8 cellular contexts compared by ENCODE assay signal in the genomic region with DNA sequence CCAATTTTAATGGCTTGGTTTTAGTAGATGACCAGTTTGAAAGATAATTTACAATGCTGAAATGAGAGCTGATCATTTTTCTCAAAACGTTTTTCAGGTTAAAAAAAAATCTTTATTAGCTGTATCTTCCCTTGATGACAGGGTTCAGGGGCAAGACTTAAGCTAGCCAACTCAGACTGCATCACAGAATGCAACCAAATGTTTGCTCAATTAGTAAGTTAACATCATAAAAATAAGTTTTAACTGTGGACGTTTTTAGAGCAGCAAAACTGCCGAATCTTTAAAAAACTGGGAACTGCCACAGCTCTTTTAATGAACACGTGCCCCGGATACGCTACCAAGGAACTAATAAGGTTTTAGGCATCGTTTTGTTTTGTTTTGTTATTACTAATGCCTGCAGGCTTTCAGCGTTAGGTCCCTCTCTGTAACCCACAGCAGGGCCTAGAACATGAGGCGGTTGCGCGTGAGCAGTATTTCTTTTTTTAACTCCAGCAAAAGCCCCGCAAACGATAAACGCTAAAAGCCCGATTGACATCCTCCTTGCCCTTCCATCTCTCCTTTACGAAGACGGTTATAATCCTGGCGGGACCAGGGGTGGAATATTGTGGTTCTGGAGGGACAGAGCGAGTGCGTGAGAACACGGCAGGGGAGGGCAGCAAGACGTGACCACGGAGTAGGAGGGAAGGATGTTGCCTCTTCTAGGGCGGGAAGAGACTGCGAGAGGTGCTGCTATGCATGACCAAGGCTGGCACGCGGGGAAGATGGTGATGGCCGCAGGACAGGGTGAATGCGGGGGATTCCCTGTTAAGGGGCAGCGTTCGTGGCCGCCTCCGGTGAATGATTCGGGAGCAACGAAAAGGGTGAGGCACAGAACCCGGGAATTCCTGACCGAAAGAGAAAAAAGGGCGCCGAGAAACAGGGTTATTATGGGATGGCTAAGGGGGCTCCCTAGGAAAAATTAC. TPM values are rescaled to one million over a fixed set of nuclear protein-coding genes. Genes with fewer than 3 reads are reported as not detected.
DNase-seq lines count a peak whose midpoint lies in the region; ATAC-seq and TF ChIP-seq lines count a peak whose summit lies in the region.

No MANE protein-coding gene starts in this region.

- no peaks in the 10 kb centered on the region for H3K9me2 ChIP-seq in PC-9 (ENCODE audit: insufficient read depth)

- no peaks in the 10 kb centered on the region for H3K27me3 Mint-ChIP-seq in activated T-helper 17 cell treated with anti-CD3 and anti-CD28 coated beads, Interleukin-2, amount 50 U/mL, for 72 hours
- H3K27me3 Mint-ChIP-seq in nephron progenitor cell (ENCODE audit: low read depth, poor library complexity): peaks cover 2% of the 10 kb centered on the region

- TSS peak; percentile 73 for BruUV-seq in PC-9 (replicated peaks; lab: Mats Ljungman, UMichigan)

- peak overlapping the region; percentile 77 for H2AFZ ChIP-seq in PC-9
- H2AFZ ChIP-seq in fibroblast of lung (ENCODE audit: low read length): peak overlapping the region; percentile 46

- peaks cover 7% of the 10 kb centered on the region; the same call in 1 of the 2 replicates for H3K4me1 ChIP-seq in PC-9 (replicated peaks; ENCODE audit: insufficient read depth)
- H3K4me1 ChIP-seq in fibroblast of lung (ENCODE audit: control insufficient read depth, extremely low read depth, insufficient read depth, low read length): peaks cover 5% of the 10 kb centered on the region

- H3K79me2 ChIP-seq in PC-9 (ENCODE audit: low read depth) (peaks cover 53% of the 10 kb centered on the region), fibroblast of lung (ENCODE audit: control insufficient read depth, insufficient read depth, low read length) (peaks cover 53% of the 10 kb centered on the region)

- H3K4me3 ChIP-seq in HL-60 (replicated peaks; ENCODE audit: insufficient read depth, low read length) (peak overlapping the region; percentile 82), PC-9 (peak overlapping the region; percentile 92), fibroblast of lung (replicated peaks in 1 of 4; ENCODE audit: control extremely low read depth in 1 of 4, insufficient read depth in 1 of 4, low read depth in 3 of 4, low read length in 4 of 4) (peak overlapping the region; percentile 63 to 97 (median 76))

- 0 out of 2 replicates have a peak, but pooled peaks cover 4% of the 10 kb centered on the region for H3K36me3 ChIP-seq in PC-9 (ENCODE audit: low read depth)
- H3K36me3 ChIP-seq in fibroblast of lung (ENCODE audit: control insufficient read depth, insufficient read depth, low read length): peaks cover 6% of the 10 kb centered on the region

- peaks cover 10% of the 10 kb centered on the region; the same call in 1 of the 2 replicates for H3F3A ChIP-seq in PC-9 (ENCODE audit: insufficient read depth, low read depth)

- no peaks in the 10 kb centered on the region for H3K9me3 ChIP-seq in PC-9 (ENCODE audit: insufficient read depth, low read depth)
- H3K9me3 ChIP-seq in fibroblast of lung (ENCODE audit: control insufficient read depth, insufficient read depth, low read depth, low read length): no peaks in the 10 kb centered on the region

- H3K4me2 ChIP-seq in PC-9: peak overlapping the region; percentile 91
- H3K4me2 ChIP-seq in fibroblast of lung (ENCODE audit: extremely low read depth, insufficient read depth, low read length): peak overlapping the region; percentile 89

- H3K27ac ChIP-seq in HL-60 (replicated peaks) (peak overlapping the region; percentile 96), PC-9 (peak overlapping the region; percentile 73), fibroblast of lung (ENCODE audit: insufficient read depth, low read length) (peak overlapping the region; percentile 88)

- peak overlapping the region; percentile 86 for H3K9ac ChIP-seq in fibroblast of lung (ENCODE audit: insufficient read depth, low read length)

- H3K4me1 Mint-ChIP-seq in activated T-helper 17 cell treated with anti-CD3 and anti-CD28 coated beads, Interleukin-2, amount 50 U/mL, for 72 hours: peaks cover 12% of the 10 kb centered on the region
- H3K4me1 Mint-ChIP-seq in nephron progenitor cell: peaks cover 36% of the 10 kb centered on the region

- peak overlapping the region; percentile 98 for H3K27ac Mint-ChIP-seq in activated T-helper 17 cell treated with anti-CD3 and anti-CD28 coated beads, Interleukin-2, amount 50 U/mL, for 72 hours
- H3K27ac Mint-ChIP-seq in nephron progenitor cell: peak overlapping the region; percentile 100

- H3K4me3 Mint-ChIP-seq in activated T-helper 17 cell treated with anti-CD3 and anti-CD28 coated beads, Interleukin-2, amount 50 U/mL, for 72 hours: peak overlapping the region; percentile 97
- H3K4me3 Mint-ChIP-seq in nephron progenitor cell: peak overlapping the region; percentile 98

- H3K27me3 ChIP-seq in HL-60 (ENCODE audit: insufficient read depth, poor library complexity, severe bottlenecking) (no peaks in the 10 kb centered on the region), PC-9 (ENCODE audit: insufficient read depth, low read depth) (no peaks in the 10 kb centered on the region), fibroblast of lung (ENCODE audit: control insufficient read depth, insufficient read depth, low read length) (no peaks in the 10 kb centered on the region)

- ATAC-seq in activated T-helper 17 cell treated with anti-CD3 and anti-CD28 coated beads, Interleukin-2, amount 50 U/mL, for 72 hours (replicated peaks): peak; percentile 55
- no peak for ATAC-seq in HG03196 (IDR thresholded peaks at IDR 0.05; ENCODE audit: unreplicated experiment)

- peaks cover 94% of the 10 kb centered on the region for H3K36me3 Mint-ChIP-seq in activated T-helper 17 cell treated with anti-CD3 and anti-CD28 coated beads, Interleukin-2, amount 50 U/mL, for 72 hours (ENCODE audit: low read depth)
- H3K36me3 Mint-ChIP-seq in nephron progenitor cell (ENCODE audit: low read depth): peaks cover 30% of the 10 kb centered on the region

- CTCF ChIA-PET in PC-9 (lab: Charles Lee): no interaction called here

- intact Hi-C loops in PC-9 (cut with micrococcal nuclease; ENCODE audit: unreplicated experiment): loop anchor here (2.0 to 10.0 kb wide), 2 partner anchors 74 to 118 kb away; a partner anchor contains a TSS

- H3K9me3 Mint-ChIP-seq in activated T-helper 17 cell treated with anti-CD3 and anti-CD28 coated beads, Interleukin-2, amount 50 U/mL, for 72 hours: no peaks in the 10 kb centered on the region
- H3K9me3 Mint-ChIP-seq in nephron progenitor cell: no peaks in the 10 kb centered on the region

- H4K20me1 ChIP-seq in PC-9 (ENCODE audit: insufficient read depth): peaks cover 7% of the 10 kb centered on the region; the same call in 1 of the 2 replicates
- no peaks in the 10 kb centered on the region for H4K20me1 ChIP-seq in fibroblast of lung (ENCODE audit: control insufficient read depth, extremely low read depth, insufficient read depth, low read length)

- POLR2A ChIA-PET in PC-9 (lab: Charles Lee; ENCODE audit: unreplicated experiment): interaction anchor here (0.6 to 0.8 kb wide), 2 partner anchors 50 to 312 kb away, joined by 3 to 24 read pairs; no protein-coding TSS in a partner anchor

- TF ChIP-seq CTCF in HL-60 (IDR thresholded peaks at IDR 0.05; ENCODE audit: insufficient read depth, low read length) (no peak), PC-9 (conservative IDR thresholded peaks at IDR 0.05) (no peak), fibroblast of lung (conservative IDR thresholded peaks at IDR 0.05 in 1 of 2, IDR thresholded peaks at IDR 0.05 in 1 of 2; ENCODE audit: low read depth in 1 of 2, low read length in 2 of 2) (no peak), nephron progenitor cell (IDR thresholded peaks at IDR 0.05) (no peak)

- peak; percentile 63 for DNase-seq in GM03348 (ENCODE audit: low spot score)
- peak; percentile 54 to 55 for DNase-seq in HL-60 (ENCODE audit: low read depth in 1 of 2, low spot score in 1 of 2)
- peak in 1 of 2 experiments; percentile 20 for DNase-seq in PC-9
- DNase-seq in fibroblast of lung (ENCODE audit: low read depth in 2 of 2): peak; percentile 45 to 64
- peak; percentile 57 for DNase-seq in nephron progenitor cell
- DNase-seq in stromal cell of bone marrow (ENCODE audit: low read depth): peak; percentile 19

RNA-seq across cellular contexts. Expression of a gene that starts 0.7 kb away (rescaled TPM):
- total RNA-seq in PC-9 (2021): 57.2 and 65.4 TPM in 2 replicates
- 100 to 1,000 TPM; 120 to 176 TPM for total RNA-seq in activated T-helper 17 cell treated with anti-CD3 and anti-CD28 coated beads, Interleukin-2, amount 50 U/mL, for 72 hours
- total RNA-seq in fibroblast of lung: 66.1 and 69.6 TPM in 2 replicates
- 58.7 and 83.2 TPM in 2 replicates for polyA plus RNA-seq in fibroblast of lung
- 53.7 and 78.7 TPM in 2 replicates for polyA plus RNA-seq in fibroblast of lung (2012)
- polyA minus RNA-seq in fibroblast of lung (ENCODE audit: low replicate concordance): 24.6 and 51.8 TPM in 2 replicates
